Comparison of ENCODE assay signal across 8 cellular contexts in the genomic region with DNA sequence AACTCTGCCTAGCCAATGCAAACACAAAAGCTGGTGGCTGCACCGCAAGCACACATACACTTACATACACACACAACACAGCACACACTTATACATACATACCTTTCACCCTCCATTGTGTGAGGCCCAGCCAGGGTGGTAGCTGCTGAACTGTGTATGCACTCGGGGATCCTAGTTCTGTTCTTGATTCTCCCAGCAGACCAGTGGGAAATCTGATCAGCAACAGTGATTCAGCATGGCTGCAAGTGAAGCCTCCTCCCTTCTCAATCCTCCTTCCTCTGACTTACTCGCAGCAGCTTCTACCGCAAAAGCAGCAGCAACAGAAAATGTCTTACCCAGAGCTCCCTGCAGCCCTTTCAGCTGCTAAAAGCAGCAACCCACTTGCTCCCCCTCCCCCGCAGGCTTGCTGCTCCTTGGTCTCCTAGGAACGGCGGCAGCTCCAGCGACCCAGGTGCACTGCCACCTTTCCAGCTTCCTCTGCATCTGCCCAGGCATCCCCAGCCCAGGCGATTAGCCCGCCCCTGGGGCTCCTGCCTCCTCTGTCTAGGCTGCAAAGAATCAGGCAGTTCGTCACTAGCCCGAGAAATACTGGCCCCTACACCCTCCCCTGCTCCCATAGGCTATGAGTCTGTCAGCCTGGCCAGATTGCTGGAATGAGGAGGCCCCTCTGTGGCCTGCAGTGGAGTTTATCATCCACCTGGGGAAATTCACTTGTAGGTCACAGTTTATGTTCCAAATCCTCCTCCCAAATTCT. TPM values are rescaled to one million over a fixed set of nuclear protein-coding genes. Genes with fewer than 3 reads are reported as not detected.
A peak's percentile ranks its signal among the peaks of the same experiment; 100 is the strongest.
DNase-seq lines count a peak whose midpoint lies in the region; ATAC-seq lines count a peak whose summit lies in the region.

A gene with protein sequence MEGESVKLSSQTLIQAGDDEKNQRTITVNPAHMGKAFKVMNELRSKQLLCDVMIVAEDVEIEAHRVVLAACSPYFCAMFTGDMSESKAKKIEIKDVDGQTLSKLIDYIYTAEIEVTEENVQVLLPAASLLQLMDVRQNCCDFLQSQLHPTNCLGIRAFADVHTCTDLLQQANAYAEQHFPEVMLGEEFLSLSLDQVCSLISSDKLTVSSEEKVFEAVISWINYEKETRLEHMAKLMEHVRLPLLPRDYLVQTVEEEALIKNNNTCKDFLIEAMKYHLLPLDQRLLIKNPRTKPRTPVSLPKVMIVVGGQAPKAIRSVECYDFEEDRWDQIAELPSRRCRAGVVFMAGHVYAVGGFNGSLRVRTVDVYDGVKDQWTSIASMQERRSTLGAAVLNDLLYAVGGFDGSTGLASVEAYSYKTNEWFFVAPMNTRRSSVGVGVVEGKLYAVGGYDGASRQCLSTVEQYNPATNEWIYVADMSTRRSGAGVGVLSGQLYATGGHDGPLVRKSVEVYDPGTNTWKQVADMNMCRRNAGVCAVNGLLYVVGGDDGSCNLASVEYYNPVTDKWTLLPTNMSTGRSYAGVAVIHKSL (minus strand): TSS at position 559 of the 754 bp plus-strand sequence. CDS start 443 bp downstream, at position 116.

- H3K36me3 Mint-ChIP-seq in activated naive CD4-positive, alpha-beta T cell treated with anti-CD3 and anti-CD28 coated beads, Interleukin-2, amount 50 U/mL, for 72 hours, result peaks cover 0 to 25% of the 10 kb centered on the region in 2 donors

- H3K27ac Mint-ChIP-seq in activated naive CD4-positive, alpha-beta T cell treated with anti-CD3 and anti-CD28 coated beads, Interleukin-2, amount 50 U/mL, for 72 hours, result no peak within 1 kb of the TSS

- H2BK12ac ChIP-seq in neuronal stem cell (ENCODE audit: low read length), result no peak within 1 kb of the TSS

- peaks cover 0 to 6% of the 10 kb centered on the region in 2 donors for H3K9me3 Mint-ChIP-seq in activated naive CD4-positive, alpha-beta T cell treated with anti-CD3 and anti-CD28 coated beads, Interleukin-2, amount 50 U/mL, for 72 hours

- H3K4ac ChIP-seq in neuronal stem cell (ENCODE audit: low read length), result no peak within 1 kb of the TSS

- peak; percentile 61 to 79 for DNase-seq in NCI-H524 (lab: John Stamatoyannopoulos, UW)
- no peak for DNase-seq in NCI-H524 treated with DMSO at 0.1 percent for 48 hours (lab: John Stamatoyannopoulos, UW)
- peak; percentile 20 for DNase-seq in NCI-H748 treated with DMSO at 0.1 percent for 48 hours (lab: John Stamatoyannopoulos, UW)
- DNase-seq in activated naive CD4-positive, alpha-beta T cell treated with anti-CD3 and anti-CD28 coated beads, Interleukin-2, amount 50 U/mL, for 72 hours (ENCODE audit: low spot score in 2 of 2), result peak in 1 of 2 donors; percentile 39
- DNase-seq in Right ventricle myocardium superior, result peak; percentile 46
- DNase-seq in neuronal stem cell (ENCODE audit: low spot score), result peak; percentile 67
- DNase-seq in AML-193 (lab: John Stamatoyannopoulos, UW), result no peak

- peak within 1 kb of the TSS; percentile 47 for H4K91ac ChIP-seq in neuronal stem cell (ENCODE audit: low read depth, low read length, poor library complexity)

- ATAC-seq in HG02870 (IDR thresholded peaks at IDR 0.05; ENCODE audit: unreplicated experiment), result peak; percentile 54
- ATAC-seq in activated naive CD4-positive, alpha-beta T cell treated with anti-CD3 and anti-CD28 coated beads, Interleukin-2, amount 50 U/mL, for 72 hours, result peak; percentile 7 to 13
- peak; percentile 61 for ATAC-seq in Right ventricle myocardium superior (ENCODE audit: poor library complexity)

- intact Hi-C loops in Right ventricle myocardium superior (cut with DNase I), result no loop called here

- H3K36me3 ChIP-seq in neuronal stem cell (replicated peaks in 1 of 2; ENCODE audit: control insufficient read depth in 2 of 2, insufficient read depth in 2 of 2, low read length in 2 of 2), result no peaks in the 10 kb centered on the region

- H3K9me3 ChIP-seq in neuronal stem cell (replicated peaks in 1 of 2; ENCODE audit: control insufficient read depth in 2 of 2, insufficient read depth in 1 of 2, low read depth in 1 of 2, low read length in 2 of 2), result no peaks in the 10 kb centered on the region

- peaks cover 9 to 11% of the 10 kb centered on the region in 2 donors for H3K4me1 ChIP-seq in neuronal stem cell (ENCODE audit: control insufficient read depth in 2 of 2, insufficient read depth in 1 of 2, low read depth in 1 of 2, low read length in 2 of 2)

- peak within 1 kb of the TSS; percentile 71 for H3K9ac ChIP-seq in neuronal stem cell (ENCODE audit: low read depth, low read length, poor library complexity)

- H3K23ac ChIP-seq in neuronal stem cell (ENCODE audit: low read depth, low read length, poor library complexity), result peak within 1 kb of the TSS; percentile 60

- H4K8ac ChIP-seq in neuronal stem cell (ENCODE audit: low read depth, low read length), result no peak within 1 kb of the TSS

- H3K4me2 ChIP-seq in neuronal stem cell (ENCODE audit: insufficient read depth, low read length, poor library complexity, severe bottlenecking), result peak within 1 kb of the TSS; percentile 72

- H2BK15ac ChIP-seq in neuronal stem cell (ENCODE audit: low read length), result peak within 1 kb of the TSS; percentile 68

- peak within 1 kb of the TSS; percentile 80 for H3K27ac ChIP-seq in neuronal stem cell (replicated peaks; ENCODE audit: low read length)

- WGBS in neuronal stem cell (ENCODE audit: extremely low coverage in 2 of 2, insufficient read length in 2 of 2, insufficient replicate concordance in 1 of 2), 2 donors, result no CpG with 5 or more reads among the region's 12 CpGs

- H3K18ac ChIP-seq in neuronal stem cell (ENCODE audit: low read length), result peak within 1 kb of the TSS; percentile 76

- peak within 1 kb of the TSS; percentile 89 for H2AFZ ChIP-seq in neuronal stem cell (ENCODE audit: low read length)

- no peak within 1 kb of the TSS for H2AK5ac ChIP-seq in neuronal stem cell (ENCODE audit: low read depth, low read length)

- peaks cover 0 to 6% (median 0%) of the 10 kb centered on the region in 3 experiments for H3K27me3 ChIP-seq in neuronal stem cell (ENCODE audit: control insufficient read depth in 3 of 3, insufficient read depth in 3 of 3, low read depth in 1 of 3, low read length in 3 of 3)

- peak within 1 kb of the TSS; percentile 44 for H2BK5ac ChIP-seq in neuronal stem cell (ENCODE audit: low read length)

- H3K79me1 ChIP-seq in neuronal stem cell (ENCODE audit: low read depth, low read length), result no peaks in the 10 kb centered on the region

- H3K4me3 ChIP-seq in neuronal stem cell (ENCODE audit: low read length in 2 of 2), result peak within 1 kb of the TSS; percentile 57 to 80

- H3K14ac ChIP-seq in neuronal stem cell (ENCODE audit: low read length), result peak within 1 kb of the TSS; percentile 5

- peak within 1 kb of the TSS; percentile 49 for H2BK120ac ChIP-seq in neuronal stem cell (ENCODE audit: low read depth, low read length)

RNA-seq across cellular contexts. Expression of the gene that starts here (rescaled TPM):
- total RNA-seq in activated naive CD4-positive, alpha-beta T cell treated with anti-CD3 and anti-CD28 coated beads, Interleukin-2, amount 50 U/mL, for 72 hours, result 10 to 100 TPM in 1 of 2 donors, 1 to 10 TPM in 1; 3.1 to 17.2 TPM
- total RNA-seq in Right ventricle myocardium superior, result 22.3 TPM
- polyA plus RNA-seq in neuronal stem cell (2013, experiment 1 of 2), result 6.4 TPM
- 6.8 TPM for polyA plus RNA-seq in neuronal stem cell (2013, experiment 2 of 2)

Comparison
In these comparisons a context has a peak if more than half of its experiments do, and no peak if none do; other contexts are left out.
1. DNase-seq: peak in NCI-H524 (2 of 2), NCI-H748 treated with DMSO at 0.1 percent for 48 hours (single experiment), Right ventricle myocardium superior (single experiment) and neuronal stem cell (single experiment); none in NCI-H524 treated with DMSO at 0.1 percent for 48 hours (single experiment) and AML-193 (0 of 2).
2. ATAC-seq: peak in every context shown above with its lines; median percentile 61 in Right ventricle myocardium superior; 54 in HG02870; 10 in activated naive CD4-positive, alpha-beta T cell treated with anti-CD3 and anti-CD28 coated beads, Interleukin-2, amount 50 U/mL, for 72 hours.